In the genomic region with DNA sequence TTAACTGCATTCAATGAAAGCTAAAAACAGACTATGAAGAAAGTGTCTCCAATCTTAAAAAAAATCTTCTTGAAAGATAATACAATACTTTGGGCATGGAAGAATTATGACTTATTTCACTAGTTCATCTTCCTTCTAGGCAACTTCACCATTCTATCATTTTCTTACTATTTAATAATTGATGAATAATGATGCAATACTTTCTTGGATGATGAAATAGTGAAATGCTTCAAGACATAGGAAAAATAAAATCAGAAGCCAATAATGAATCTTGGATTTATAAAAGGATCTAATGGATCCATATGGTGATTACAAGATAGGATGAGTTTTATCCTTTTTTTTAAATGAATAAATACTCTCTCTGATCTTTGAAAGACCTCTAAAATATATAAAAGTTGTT, we compare ENCODE assay signal across 18 cellular contexts. TPM values are rescaled to one million over a fixed set of nuclear protein-coding genes. Genes with fewer than 3 reads are reported as not detected.
"Had no signal": no experiment of that assay in that cellular context is flagged by ENCODE, and none has a peak within 500 bp of the region (broad histone marks: within the 10 kb centered on the region; RNA-seq: fewer than 3 reads in every experiment).

No MANE protein-coding gene starts in this region.

- FAIRE-seq: colon had no signal

- H3K27ac ChIP-seq: ascending aorta, breast epithelium, cardiac muscle cell, epithelial cell of prostate, esophagus squamous epithelium had no signal

- H3K36me3 ChIP-seq: ascending aorta, breast epithelium, cardiac muscle cell, esophagus squamous epithelium had no signal

- DNase-seq: activated gamma-delta T cell, cortex of kidney, esophagus squamous epithelium had no signal

- H3K4me1 ChIP-seq: ascending aorta, breast epithelium had no signal

- H3K27me3 ChIP-seq: ascending aorta, breast epithelium, cardiac muscle cell had no signal

- H3K9me3 ChIP-seq: ascending aorta, breast epithelium, esophagus squamous epithelium had no signal

- H3K4me3 ChIP-seq: cardiac muscle cell had no signal

RNA-seq across cellular contexts. Expression of a gene that starts 4.4 kb away (rescaled TPM):
- total RNA-seq: activated CD4-positive, alpha-beta T cell treated with anti-CD3 and anti-CD28 coated beads for 36 hours; activated CD4-positive, alpha-beta T cell treated with anti-CD3 and anti-CD28 coated beads, Interleukin-2, amount 10 ng/mL, durations not matched to agents 24 days and 14 days; activated naive CD4-positive, alpha-beta T cell treated with anti-CD3 and anti-CD28 coated beads, Interleukin-2, amount 50 U/mL, for 72 hours; activated naive CD8-positive, alpha-beta T cell treated with anti-CD3 and anti-CD28 coated beads, Interleukin-2, amount 10 ng/mL, durations not matched to agents 7 days and 5 days; activated T-cell treated with anti-CD3 and anti-CD28 coated beads, Interleukin-2, amount 50 U/mL, for 72 hours; ascending aorta; cardiac muscle cell; dermis blood vessel endothelial cell; endothelial cell of umbilical vein; fibroblast of villous mesenchyme; T-helper 1 cell treated with Interleukin-12 subunit alpha and Interleukin-12 subunit beta and Interleukin-4 antibody, amounts not matched to agents 30 ng/mL and 1 ng/mL, for 36 hours had no signal
- polyA plus RNA-seq: cardiac muscle cell, fibroblast of lung had no signal
